Comparison of ENCODE assay signal across 10 cellular contexts in genomic region chr11:60343094-60343704, GRCh38. TPM values are rescaled to one million over a fixed set of nuclear protein-coding genes. Genes with fewer than 3 reads are reported as not detected.
A peak's percentile ranks its signal among the peaks of the same experiment; 100 is the strongest.
DNase-seq lines count a peak whose midpoint lies in the region; ATAC-seq, FAIRE-seq and TF ChIP-seq lines count a peak whose summit lies in the region.
"Had no signal": no experiment of that assay in that cellular context is flagged by ENCODE, and none has a peak within 500 bp of the region (broad histone marks: within the 10 kb centered on the region; RNA-seq: fewer than 3 reads in every experiment).

No MANE protein-coding gene starts in this region.

- 59% methylated on average over 10 of the region's 10 CpGs for WGBS in GM12878 (ENCODE audit: insufficient coverage, insufficient replicate concordance, low lambda C conversion rate, missing lambda C conversion rate)

- TF ChIP-seq EP300 in GM12878 (IDR thresholded peaks at IDR 0.05; ENCODE audit: borderline replicate concordance in 1 of 2, control insufficient read depth in 1 of 2, low read depth in 2 of 2, low read length in 2 of 2), result no peak

- H3K36me3 ChIP-seq in GM06990 (ENCODE audit: control insufficient read depth, insufficient read depth, low read length), result no peaks in the 10 kb centered on the region
- no peaks in the 10 kb centered on the region for H3K36me3 ChIP-seq in GM12878 (ENCODE audit: control insufficient read depth in 2 of 2, insufficient read depth in 2 of 2, low read length in 1 of 2)

- H3K9me3 ChIP-seq in GM12878 (replicated peaks; ENCODE audit: control insufficient read depth, insufficient read depth, low read length), result no peaks in the 10 kb centered on the region

- H3K4me1 ChIP-seq in GM12878 (ENCODE audit: control insufficient read depth, insufficient read depth, low read length), result peaks cover 16% of the 10 kb centered on the region

- no peak overlapping the region for H3K9ac ChIP-seq in GM12878 (ENCODE audit: control insufficient read depth, insufficient read depth, low read length)

- TF ChIP-seq RAD21 in GM12878 (IDR thresholded peaks at IDR 0.05; ENCODE audit: insufficient read depth, low read depth, low read length), result peak; percentile 31; the same call in 1 of the 2 replicates

- CTCF ChIA-PET in GM12878 (lab: Yijun Ruan, JAX), result interaction anchor here (0.7 to 9.9 kb wide), 25 partner anchors 9 to 420 kb away, joined by 3 to 200 read pairs (median 4); no protein-coding TSS in a partner anchor

- H3K36me3 Mint-ChIP-seq in nephron (ENCODE audit: low read depth), result no peaks in the 10 kb centered on the region

- H3K27me3 Mint-ChIP-seq in nephron (ENCODE audit: low read depth), result no peaks in the 10 kb centered on the region

- in situ Hi-C loops in GM12878 (cut with MboI), result no loop called here

- no peak overlapping the region for H3K4me3 Mint-ChIP-seq in nephron

- RAD21 ChIA-PET in GM12878 (lab: Charles Lee; ENCODE audit: unreplicated experiment), result interaction anchor here (0.7 to 4.5 kb wide), 7 partner anchors 9 to 144 kb away, joined by 3 to 83 read pairs (median 4); no protein-coding TSS in a partner anchor

- ATAC-seq in GM12878 (no peak), HG03097 (IDR thresholded peaks at IDR 0.05; ENCODE audit: low FRiP score, unreplicated experiment) (no peak), HG03378 (IDR thresholded peaks at IDR 0.05; ENCODE audit: unreplicated experiment) (no peak), HG02678 (IDR thresholded peaks at IDR 0.05; ENCODE audit: unreplicated experiment) (no peak), GM21423 (IDR thresholded peaks at IDR 0.05; ENCODE audit: unreplicated experiment) (no peak)

- H3K27me3 ChIP-seq in GM06990 (replicated peaks; ENCODE audit: control insufficient read depth, insufficient read depth, low read length), result no peaks in the 10 kb centered on the region
- no peaks in the 10 kb centered on the region for H3K27me3 ChIP-seq in GM12878 (replicated peaks in 1 of 2; ENCODE audit: control insufficient read depth in 2 of 2, insufficient read depth in 2 of 2, low read length in 1 of 2)

- H3K27ac ChIP-seq in GM12878 (ENCODE audit: control insufficient read depth, insufficient read depth), result no peak overlapping the region

- H3K4me1 Mint-ChIP-seq in nephron, result no peaks in the 10 kb centered on the region

- no peak overlapping the region for H3K4me2 ChIP-seq in GM12878 (ENCODE audit: control insufficient read depth, insufficient read depth)

- no peak overlapping the region for H2AFZ ChIP-seq in GM12878 (ENCODE audit: control insufficient read depth, low read depth, low read length)

- no peak for FAIRE-seq in GM12878 (lab: Jason Lieb, UNC)
- FAIRE-seq: endometrium had no signal

- TF ChIP-seq POLR2A in GM12878 (IDR thresholded peaks at IDR 0.05; ENCODE audit: low read depth, low read length), result no peak

- SMC1A ChIA-PET in GM12878 (lab: Charles Lee; ENCODE audit: uncharacterized antibody, unreplicated experiment), result interaction anchor here (0.6 to 6.6 kb wide), 13 partner anchors 9 to 449 kb away, joined by 3 to 116 read pairs (median 9); no protein-coding TSS in a partner anchor

- H3K4me3 ChIP-seq in GM06990 (replicated peaks; ENCODE audit: low read depth, low read length), result no peak overlapping the region
- no peak overlapping the region for H3K4me3 ChIP-seq in LNCaP clone FGC (ENCODE audit: low read depth, low read length)
- no peak overlapping the region for H3K4me3 ChIP-seq in GM12878

- no peaks in the 10 kb centered on the region for H4K20me1 ChIP-seq in GM12878 (ENCODE audit: control insufficient read depth, insufficient read depth)

- TF ChIP-seq CTCF in GM06990 (IDR thresholded peaks at IDR 0.05; ENCODE audit: insufficient read depth, low read length, poor library complexity, severe bottlenecking), result peak; percentile 62
- TF ChIP-seq CTCF in LNCaP clone FGC (IDR thresholded peaks at IDR 0.05; ENCODE audit: control insufficient read depth, extremely low read depth, insufficient read depth), result peak; percentile 63
- TF ChIP-seq CTCF in GM12878 (IDR thresholded peaks at IDR 0.05 in 2 of 3, conservative IDR thresholded peaks at IDR 0.05 in 1 of 3; ENCODE audit: control insufficient read depth in 2 of 3, extremely low read depth in 1 of 3, insufficient read depth in 1 of 3, low read depth in 3 of 3, low read length in 3 of 3), result peak; percentile 43 to 54 (median 53)
- peak; percentile 48 to 61 (median 50) for TF ChIP-seq CTCF in nephron (IDR thresholded peaks at IDR 0.05; ENCODE audit: unreplicated experiment in 3 of 3)

- H3K27ac Mint-ChIP-seq in nephron, result no peak overlapping the region

- no peak for DNase-seq in GM06990 (ENCODE audit: extremely low read depth, insufficient read length)
- no peak for DNase-seq in LNCaP clone FGC (ENCODE audit: low read depth)
- DNase-seq in GM12878 (ENCODE audit: low read depth, low spot score), result no peak

- intact Hi-C loops in GM12878 (cut with micrococcal nuclease; ENCODE audit: unreplicated experiment), result loop anchor here (10.0 kb wide), 1 partner anchor 518 kb away; no protein-coding TSS in a partner anchor

- H3K9me3 Mint-ChIP-seq in nephron, result no peaks in the 10 kb centered on the region

- POLR2A ChIA-PET in GM12878 (lab: Charles Lee), result interaction anchor here (0.7 kb wide), 1 partner anchor 137 kb away, joined by 3 read pairs; no protein-coding TSS in a partner anchor

- no TSS peak for BruUV-seq in GM12878 (replicated peaks; lab: Mats Ljungman, UMichigan)

- no peaks in the 10 kb centered on the region for H3K79me2 ChIP-seq in GM12878 (ENCODE audit: control insufficient read depth, insufficient read depth, low read length)

TF ChIP-seq in GM12878, 131 proteins besides CTCF, POLR2A, EP300 and RAD21 (continues in another document):
- no peak for TF ChIP-seq JUNB (IDR thresholded peaks at IDR 0.05)
- no peak for TF ChIP-seq RUNX3 (IDR thresholded peaks at IDR 0.05; ENCODE audit: low read length)

RNA-seq across cellular contexts. Expression of gene MS4A6E, which starts 16.1 kb away (rescaled TPM):
- not detected in 2 replicates for total RNA-seq in GM12878 (2013; cell fraction: nucleolus; rRNA removed)
- total RNA-seq in GM12878 (2014; rRNA removed) (0.38 TPM in 1 of 2 replicates, not detected in the other), GM12878 (2014; rRNA removed; fragmentation: Illumina TruSeq; extraction: Trizol) (not detected in 2 replicates), GM12878 (2021) (not detected in 2 replicates)
- not detected for polyA plus RNA-seq in GM12878 (2011; ENCODE audit: low read depth)
- polyA plus RNA-seq in GM12878 (2011; rRNA removed) (0.14 and 0.27 TPM in 2 replicates), GM12878 (2014; fragmentation: Illumina TruSeq; extraction: Trizol) (0.71 TPM in 1 of 2 replicates, not detected in the other), GM12878 (2014; fragmentation: Nextera tagmentation; extraction: Ambion mirVana) (under 1 TPM; 0.47 to 0.49 TPM), GM12878 (2014; rRNA removed) (not detected in 2 replicates), GM12878 (2016; fragmentation: Nextera tagmentation; extraction: Ambion mirVana) (under 1 TPM; 0.39 to 0.86 TPM)
- 0.28 TPM in 2 replicates for polyA plus RNA-seq in GM12878 (2011; cell fraction: cytosol; rRNA removed)
- 0.27 TPM in 1 of 2 replicates, not detected in the other for polyA plus RNA-seq in GM12878 (2011; cell fraction: nucleus; rRNA removed)
- polyA plus RNA-seq in GM12878 (2012), result not detected in 2 replicates
- 0.52 TPM in 1 of 2 replicates, not detected in the other for polyA minus RNA-seq in GM12878 (2011; rRNA and poly(A)+ RNA removed)
- polyA minus RNA-seq in GM12878 (2011; cell fraction: cytosol; rRNA and poly(A)+ RNA removed), result not detected in 2 replicates
- not detected in 2 replicates for polyA minus RNA-seq in GM12878 (2011; cell fraction: nucleus; rRNA and poly(A)+ RNA removed)
- total RNA-seq: T-helper 1 cell treated with Interleukin-12 subunit alpha and Interleukin-12 subunit beta and Interleukin-4 antibody, amounts not matched to agents 30 ng/mL and 1 ng/mL, for 36 hours had no signal

RNA-seq across cellular contexts. Expression of gene MS4A7, which starts 35.1 kb away (rescaled TPM):
- 56.7 and 58.7 TPM in 2 replicates for total RNA-seq in GM12878 (2013; cell fraction: nucleolus; rRNA removed)
- total RNA-seq in GM12878 (2014; rRNA removed) (2.2 and 2.9 TPM in 2 replicates), GM12878 (2014; rRNA removed; fragmentation: Illumina TruSeq; extraction: Trizol) (3.8 and 4.0 TPM in 2 replicates), GM12878 (2021) (2.3 and 3.3 TPM in 2 replicates)
- polyA plus RNA-seq in GM12878 (2011; ENCODE audit: low read depth), result 4.2 TPM
- polyA plus RNA-seq in GM12878 (2011; rRNA removed) (9.6 and 11.1 TPM in 2 replicates), GM12878 (2014; fragmentation: Illumina TruSeq; extraction: Trizol) (3.7 and 4.2 TPM in 2 replicates), GM12878 (2014; fragmentation: Nextera tagmentation; extraction: Ambion mirVana) (10 to 100 TPM in 1 of 2 experiments, 1 to 10 TPM in 1; 7.2 to 17.0 TPM), GM12878 (2014; rRNA removed) (3.9 and 4.6 TPM in 2 replicates), GM12878 (2016; fragmentation: Nextera tagmentation; extraction: Ambion mirVana) (1 to 10 TPM; 1.7 to 1.8 TPM)
- 5.5 and 6.1 TPM in 2 replicates for polyA plus RNA-seq in GM12878 (2011; cell fraction: cytosol; rRNA removed)
- 7.6 and 7.8 TPM in 2 replicates for polyA plus RNA-seq in GM12878 (2011; cell fraction: nucleus; rRNA removed)
- 3.9 and 7.1 TPM in 2 replicates for polyA plus RNA-seq in GM12878 (2012)
- 8.6 and 12.4 TPM in 2 replicates for polyA minus RNA-seq in GM12878 (2011; rRNA and poly(A)+ RNA removed)
- polyA minus RNA-seq in GM12878 (2011; cell fraction: cytosol; rRNA and poly(A)+ RNA removed), result 4.8 TPM in 1 of 2 replicates, not detected in the other
- 5.1 and 7.0 TPM in 2 replicates for polyA minus RNA-seq in GM12878 (2011; cell fraction: nucleus; rRNA and poly(A)+ RNA removed)
- total RNA-seq: T-helper 1 cell treated with Interleukin-12 subunit alpha and Interleukin-12 subunit beta and Interleukin-4 antibody, amounts not matched to agents 30 ng/mL and 1 ng/mL, for 36 hours had no signal

RNA-seq across cellular contexts. Expression of gene MS4A14, which starts 53.1 kb away (rescaled TPM):
- total RNA-seq in GM12878 (2013; cell fraction: nucleolus; rRNA removed), result 8.1 and 12.0 TPM in 2 replicates
- 0.11 and 0.40 TPM in 2 replicates for total RNA-seq in GM12878 (2014; rRNA removed)
- total RNA-seq in GM12878 (2014; rRNA removed; fragmentation: Illumina TruSeq; extraction: Trizol), result 0.40 and 0.60 TPM in 2 replicates
- total RNA-seq in GM12878 (2021), result 0.77 and 1.0 TPM in 2 replicates
- 0.85 TPM for polyA plus RNA-seq in GM12878 (2011; ENCODE audit: low read depth)
- 1.0 and 1.7 TPM in 2 replicates for polyA plus RNA-seq in GM12878 (2011; rRNA removed)
- polyA plus RNA-seq in GM12878 (2011; cell fraction: cytosol; rRNA removed), result 0.32 and 0.36 TPM in 2 replicates
- 3.1 and 4.8 TPM in 2 replicates for polyA plus RNA-seq in GM12878 (2011; cell fraction: nucleus; rRNA removed)
- polyA plus RNA-seq in GM12878 (2012), result 1.1 and 2.1 TPM in 2 replicates
- 0.81 and 0.89 TPM in 2 replicates for polyA plus RNA-seq in GM12878 (2014; fragmentation: Illumina TruSeq; extraction: Trizol)
- under 1 TPM; 0.13 to 0.18 TPM for polyA plus RNA-seq in GM12878 (2014; fragmentation: Nextera tagmentation; extraction: Ambion mirVana)
- polyA plus RNA-seq in GM12878 (2014; rRNA removed), result 0.38 and 0.72 TPM in 2 replicates
- polyA plus RNA-seq in GM12878 (2016; fragmentation: Nextera tagmentation; extraction: Ambion mirVana), result under 1 TPM in 1 of 2 experiments, not detected in 1; 0.63 TPM
- polyA minus RNA-seq in GM12878 (2011; rRNA and poly(A)+ RNA removed), result 0.46 and 0.73 TPM in 2 replicates
- polyA minus RNA-seq in GM12878 (2011; cell fraction: cytosol; rRNA and poly(A)+ RNA removed), result not detected in 2 replicates
- 0.77 and 2.3 TPM in 2 replicates for polyA minus RNA-seq in GM12878 (2011; cell fraction: nucleus; rRNA and poly(A)+ RNA removed)
- total RNA-seq: T-helper 1 cell treated with Interleukin-12 subunit alpha and Interleukin-12 subunit beta and Interleukin-4 antibody, amounts not matched to agents 30 ng/mL and 1 ng/mL, for 36 hours had no signal
